Comparison of ENCODE assay signal across 23 cellular contexts in the genomic region with DNA sequence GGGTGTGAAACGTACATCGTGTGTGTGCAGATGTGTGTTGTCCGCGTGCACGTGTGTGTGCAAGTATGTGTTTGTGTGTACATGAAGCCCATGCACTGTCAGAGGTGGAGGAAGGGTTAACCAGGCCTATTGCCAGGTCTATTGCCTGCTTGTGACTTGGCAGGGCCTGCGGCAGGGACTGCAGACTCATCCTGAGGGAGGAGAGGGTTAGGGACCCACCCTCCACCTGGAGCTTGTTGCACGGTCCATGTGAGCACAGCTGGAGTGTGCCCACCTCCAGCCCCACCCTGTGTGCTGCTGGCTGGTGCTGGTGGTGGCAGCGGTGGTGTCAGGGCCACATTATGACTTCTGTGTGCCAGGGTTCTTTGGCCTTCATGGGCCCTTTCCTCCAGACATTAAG. TPM values are rescaled to one million over a fixed set of nuclear protein-coding genes. Genes with fewer than 3 reads are reported as not detected.
DNase-seq lines count a peak whose midpoint lies in the region; FAIRE-seq and TF ChIP-seq lines count a peak whose summit lies in the region.
"Had no signal": no experiment of that assay in that cellular context is flagged by ENCODE, and none has a peak within 500 bp of the region (broad histone marks: within the 10 kb centered on the region; RNA-seq: fewer than 3 reads in every experiment).

No MANE protein-coding gene starts in this region.

- POLR2A ChIA-PET in RWPE1 (lab: Yijun Ruan, JAX; ENCODE audit: low non-redundant PET): no interaction called here

- no peaks in the 10 kb centered on the region for H3K36me3 ChIP-seq in esophagus muscularis mucosa
- H3K36me3 ChIP-seq in small intestine (ENCODE audit: control insufficient read depth in 2 of 2, insufficient read depth in 2 of 2, low read length in 2 of 2): no peaks in the 10 kb centered on the region
- H3K36me3 ChIP-seq: BLaER1 had no signal

- TF ChIP-seq CTCF in RWPE1 (conservative IDR thresholded peaks at IDR 0.05; ENCODE audit: low read depth) (no peak), esophagus muscularis mucosa (IDR thresholded peaks at IDR 0.05) (no peak)

- no peak overlapping the region for H3K4me3 ChIP-seq in esophagus muscularis mucosa
- no peak overlapping the region for H3K4me3 ChIP-seq in small intestine (ENCODE audit: low read depth in 1 of 2, low read length in 2 of 2)
- H3K4me3 ChIP-seq: BLaER1 had no signal

- 98% methylated on average over 6 of the region's 8 CpGs for WGBS in esophagus muscularis mucosa
- 48 to 77% (median 55%) methylated on average over 8 of the region's 8 CpGs for WGBS in small intestine, 3 donors

- no peaks in the 10 kb centered on the region for H3K27me3 ChIP-seq in esophagus muscularis mucosa
- H3K27me3 ChIP-seq in small intestine (ENCODE audit: control insufficient read depth in 2 of 2, insufficient read depth in 2 of 2, low read length in 2 of 2): no peaks in the 10 kb centered on the region
- H3K27me3 ChIP-seq: BLaER1 had no signal

- H3K4me1 ChIP-seq in esophagus muscularis mucosa (peaks cover 66 to 92% (median 78%) of the 10 kb centered on the region in 4 donors), small intestine (ENCODE audit: control insufficient read depth in 2 of 2, insufficient read depth in 1 of 2, low read depth in 1 of 2, low read length in 1 of 2) (peaks cover 0 to 2% of the 10 kb centered on the region in 2 donors)

- TF ChIP-seq POLR2A in esophagus muscularis mucosa (IDR thresholded peaks at IDR 0.05; ENCODE audit: low read depth): no peak

- DNase-seq in HTR-8/SVneo (ENCODE audit: insufficient read length, low spot score): no peak
- DNase-seq in RWPE1 (ENCODE audit: low spot score): no peak
- DNase-seq in esophagus muscularis mucosa (ENCODE audit: extremely low spot score): no peak
- DNase-seq in small intestine: no peak
- no peak for DNase-seq in NOMO-1 treated with dmso at 0.1 percent for 144 hours (lab: John Stamatoyannopoulos, UW; ENCODE audit: unreplicated experiment)
- no peak for DNase-seq in DMS153 (lab: John Stamatoyannopoulos, UW)
- no peak for DNase-seq in NCI-H2107 (lab: John Stamatoyannopoulos, UW)
- DNase-seq: Calu3; CD8-positive, alpha-beta T cell; DMS79; HFFc6; Karpas-422; NCI-H1436 treated with DMSO at 0.1 percent for 48 hours; NCI-H2029; NCI-H2171; NCI-H446 treated with DMSO at 0.1 percent for 48 hours; NCI-H748 treated with DMSO at 0.1 percent for 48 hours had no signal

- peak overlapping the region; percentile 57 for H3K27ac ChIP-seq in RWPE1
- H3K27ac ChIP-seq in esophagus muscularis mucosa (replicated peaks in 1 of 4): peak overlapping the region in 3 of 4 donors; percentile 84 to 90 (median 89)
- peak overlapping the region; percentile 19 to 56 for H3K27ac ChIP-seq in small intestine (ENCODE audit: low read depth in 1 of 2, low read length in 1 of 2)

- peak; percentile 94 for FAIRE-seq in HTR-8/SVneo (lab: Jason Lieb, UNC)
- FAIRE-seq in small intestine (lab: Jason Lieb, UNC): no peak
- FAIRE-seq: GM12892, H54 had no signal

- H3K9me3 ChIP-seq in esophagus muscularis mucosa (no peaks in the 10 kb centered on the region), small intestine (ENCODE audit: control insufficient read depth, low read depth) (no peaks in the 10 kb centered on the region)
- H3K9me3 ChIP-seq: BLaER1 had no signal

- TF ChIP-seq EP300 in esophagus muscularis mucosa (IDR thresholded peaks at IDR 0.05): no peak

- CTCF ChIA-PET in RWPE1 (lab: Yijun Ruan, JAX): interaction anchor here (0.8 kb wide), 1 partner anchor 152 kb away, joined by 5 read pairs; no protein-coding TSS in a partner anchor

- intact Hi-C loops in esophagus muscularis mucosa (cut with DNase I): no loop called here

RNA-seq across cellular contexts. Expression of gene AQP1, which starts 7.1 kb away (rescaled TPM):
- total RNA-seq in esophagus muscularis mucosa: 100 to 1,000 TPM; 362 to 578 (median 513) TPM
- 100 to 1,000 TPM in 1 of 3 donors, 10 to 100 TPM in 2; 17.8 to 175 (median 19.9) TPM for polyA plus RNA-seq in small intestine
- total RNA-seq: MCF 10A had no signal

RNA-seq across cellular contexts. Expression of gene GHRHR, which starts 59.2 kb away (rescaled TPM):
- not detected for total RNA-seq in esophagus muscularis mucosa
- under 1 TPM in 1 of 3 donors, not detected in 2; 0.07 TPM for polyA plus RNA-seq in small intestine
- total RNA-seq: A673; Calu3; CD8-positive, alpha-beta T cell; HFFc6; MCF 10A; RPMI7951 had no signal

Comparison
In these comparisons a context has a peak if more than half of its experiments do, and no peak if none do; other contexts are left out.
1. H3K27ac ChIP-seq: peak in every context shown above with its lines; median percentile 89 in esophagus muscularis mucosa; 57 in RWPE1; 38 in small intestine.